In the genomic region with DNA sequence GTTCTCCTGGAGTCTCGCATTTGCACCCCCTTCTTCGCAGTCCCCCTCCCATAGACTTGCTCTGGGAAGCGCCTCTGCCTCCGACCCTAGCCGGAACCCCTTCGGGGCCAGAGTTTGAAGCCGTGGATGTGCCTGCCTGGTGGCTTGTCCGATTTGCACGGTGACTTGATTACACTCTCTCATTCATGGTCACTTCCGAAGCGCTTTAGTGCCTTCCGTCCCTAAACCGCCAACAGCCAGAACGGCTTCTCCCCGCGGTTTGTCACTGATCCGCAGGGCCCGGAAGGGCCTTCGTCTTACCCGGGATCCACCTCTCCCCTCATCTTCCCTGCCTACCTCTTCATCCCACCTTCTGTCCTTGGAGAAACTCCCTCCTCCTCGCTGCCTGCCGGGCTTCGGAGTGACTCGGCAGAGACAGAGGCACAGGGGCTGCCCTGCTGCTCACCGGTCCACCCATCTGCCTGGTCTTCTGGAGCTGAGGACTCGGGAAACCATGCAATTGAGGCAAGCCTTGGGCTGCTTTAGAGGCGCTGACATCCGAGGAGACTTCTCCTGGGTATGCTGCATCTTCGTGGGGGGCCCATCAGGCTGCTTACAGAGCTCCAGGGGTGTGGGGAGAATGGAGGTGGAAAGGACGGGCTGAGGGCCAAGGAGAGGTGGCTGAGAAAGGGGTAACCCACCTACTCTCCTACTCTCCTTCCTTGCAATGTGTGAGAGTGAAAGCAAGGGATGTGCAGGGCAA, we compare ENCODE assay signal across 11 cellular contexts. TPM values are rescaled to one million over a fixed set of nuclear protein-coding genes. Genes with fewer than 3 reads are reported as not detected.
A peak's percentile ranks its signal among the peaks of the same experiment; 100 is the strongest.
DNase-seq lines count a peak whose midpoint lies in the region.
"Had no signal": no experiment of that assay in that cellular context is flagged by ENCODE, and none has a peak within 500 bp of the region (broad histone marks: within the 10 kb centered on the region; RNA-seq: fewer than 3 reads in every experiment).

No MANE protein-coding gene starts in this region.

- H3K4me3 ChIP-seq in mesodermal cell (ENCODE audit: extremely low read depth, insufficient read depth, low read length, poor library complexity, severe bottlenecking): peak overlapping the region; percentile 34

- 2% methylated on average over 25 to 27 of the region's 30 CpGs for WGBS in mesodermal cell (ENCODE audit: insufficient coverage in 2 of 2), 2 experiments

- H3K27ac ChIP-seq in mesodermal cell (ENCODE audit: low read depth, low read length, severe bottlenecking): no peak overlapping the region

- peak; percentile 62 for DNase-seq in activated effector memory CD4-positive, alpha-beta T cell treated with anti-CD3 and anti-CD28 coated beads, Interleukin-2, amount 50 U/mL, for 16 hours
- no peak for DNase-seq in activated effector memory CD4-positive, alpha-beta T cell treated with Interleukin-2 at 50 U/mL for 16 hours
- DNase-seq in activated naive CD4-positive, alpha-beta T cell treated with anti-CD3 and anti-CD28 coated beads, Interleukin-2, amount 50 U/mL, for 16 hours: peak; percentile 14
- DNase-seq in ureter (ENCODE audit: low spot score) (peak; percentile 48), NCI-H510A (lab: John Stamatoyannopoulos, UW) (no peak), NCI-H446 (lab: John Stamatoyannopoulos, UW) (no peak)
- no peak for DNase-seq in stimulated activated naive CD4-positive, alpha-beta T cell (lab: John Stamatoyannopoulos, UW)
- DNase-seq: Right ventricle myocardium superior had no signal

- no peaks in the 10 kb centered on the region for H3K9me3 ChIP-seq in mesodermal cell (ENCODE audit: control insufficient read depth, low read length)

- H3K4me1 ChIP-seq in mesodermal cell (ENCODE audit: control insufficient read depth, insufficient read depth, low read length, poor library complexity, severe bottlenecking): peaks cover 18% of the 10 kb centered on the region

- no peaks in the 10 kb centered on the region for H3K36me3 ChIP-seq in mesodermal cell (ENCODE audit: control insufficient read depth, insufficient read depth, low read length)

RNA-seq across cellular contexts. Expression of a gene that starts 0.8 kb away (rescaled TPM):
- polyA plus RNA-seq in mesodermal cell (2013, experiment 1 of 2): 2.0 TPM
- 1.8 TPM for polyA plus RNA-seq in mesodermal cell (2013, experiment 2 of 2)
- 16.6 TPM for total RNA-seq in ureter
- total RNA-seq: mononuclear cell, Right ventricle myocardium superior had no signal

RNA-seq across cellular contexts. Expression of a gene that starts 11.8 kb away (rescaled TPM):
- 5.6 TPM for polyA plus RNA-seq in mesodermal cell (2013, experiment 1 of 2)
- 6.2 TPM for polyA plus RNA-seq in mesodermal cell (2013, experiment 2 of 2)
- total RNA-seq in ureter: 15.3 TPM
- total RNA-seq: Right ventricle myocardium superior had no signal

RNA-seq across cellular contexts. Expression of a gene that starts 14.0 kb away (rescaled TPM):
- 2.6 TPM for polyA plus RNA-seq in mesodermal cell (2013, experiment 1 of 2)
- 3.5 TPM for polyA plus RNA-seq in mesodermal cell (2013, experiment 2 of 2)
- 15.6 TPM for total RNA-seq in ureter
- total RNA-seq: dermis microvascular lymphatic vessel endothelial cell, Right ventricle myocardium superior had no signal

RNA-seq across cellular contexts. Expression of a gene that starts 20.5 kb away (rescaled TPM):
- polyA plus RNA-seq in mesodermal cell (2013, experiment 1 of 2): 11.6 TPM
- 11.2 TPM for polyA plus RNA-seq in mesodermal cell (2013, experiment 2 of 2)
- total RNA-seq in ureter: 7.4 TPM
- total RNA-seq: Right ventricle myocardium superior had no signal

RNA-seq across cellular contexts. Expression of a gene that starts 29.4 kb away (rescaled TPM):
- polyA plus RNA-seq in mesodermal cell (2013, experiment 1 of 2): 2.8 TPM
- polyA plus RNA-seq in mesodermal cell (2013, experiment 2 of 2): 3.2 TPM
- 6.3 TPM for total RNA-seq in ureter
- total RNA-seq: Right ventricle myocardium superior had no signal

Comparison
In these comparisons a context has a peak if more than half of its experiments do, and no peak if none do; other contexts are left out.
1. DNase-seq: peak in activated effector memory CD4-positive, alpha-beta T cell treated with anti-CD3 and anti-CD28 coated beads, Interleukin-2, amount 50 U/mL, for 16 hours (single experiment), activated naive CD4-positive, alpha-beta T cell treated with anti-CD3 and anti-CD28 coated beads, Interleukin-2, amount 50 U/mL, for 16 hours (single experiment) and ureter (single experiment); none in activated effector memory CD4-positive, alpha-beta T cell treated with Interleukin-2 at 50 U/mL for 16 hours (single experiment), stimulated activated naive CD4-positive, alpha-beta T cell (0 of 6), NCI-H510A (single experiment) and NCI-H446 (0 of 2).